In genomic region chr12:57823908-57824640, GRCh38 we compare ENCODE assay signal across 14 cellular contexts.
"Had no signal": no experiment of that assay in that cellular context is flagged by ENCODE, and none has a peak within 500 bp of the region (broad histone marks: within the 10 kb centered on the region; RNA-seq: fewer than 3 reads in every experiment).

No MANE protein-coding gene starts in this region.

- H3K4me3 Mint-ChIP-seq: activated T-cell treated with anti-CD3 and anti-CD28 coated beads, Interleukin-2, amount 50 U/mL, for 4 hours; stimulated activated naive B cell treated with anti-CD40 and anti-IgM and Interleukin-4, amounts not matched to agents 10 μg/mL and 1 μg/mL and 100 μg/mL, for 72 hours; type B pancreatic cell had no signal

- H3K27me3 Mint-ChIP-seq: stimulated activated naive B cell treated with anti-CD40 and anti-IgM and Interleukin-4, amounts not matched to agents 10 μg/mL and 1 μg/mL and 100 μg/mL, for 72 hours; type B pancreatic cell had no signal

- H3K9me3 Mint-ChIP-seq: activated T-cell treated with anti-CD3 and anti-CD28 coated beads, Interleukin-2, amount 50 U/mL, for 4 hours; stimulated activated naive B cell treated with anti-CD40 and anti-IgM and Interleukin-4, amounts not matched to agents 10 μg/mL and 1 μg/mL and 100 μg/mL, for 72 hours; type B pancreatic cell had no signal

- DNase-seq: activated CD4-positive, alpha-beta T cell treated with anti-CD3 and anti-CD28 coated beads, Interleukin-2, amount 50 U/mL, for 48 hours; activated CD4-positive, CD25-positive, alpha-beta regulatory T cell treated with anti-CD3 and anti-CD28 coated beads, Interleukin-2, amount 50 U/mL, for 72 hours; activated gamma-delta T cell; activated T-cell treated with anti-CD3 and anti-CD28 coated beads, Interleukin-2, amount 50 U/mL, for 4 hours; hypothalamus; kidney glomerular epithelial cell; midbrain; retina; SHP77; stimulated activated CD4-positive, alpha-beta T cell treated with anti-CD3 and anti-CD28 coated beads, Interleukin-2, amount 100 ng/mL, for 48 hours; stimulated activated naive B cell treated with anti-CD40 and anti-IgM and Interleukin-4, amounts not matched to agents 10 μg/mL and 1 μg/mL and 100 μg/mL, for 72 hours; T-helper 1 cell had no signal

- H3K27ac Mint-ChIP-seq: type B pancreatic cell had no signal

- ATAC-seq: activated T-cell treated with anti-CD3 and anti-CD28 coated beads, Interleukin-2, amount 50 U/mL, for 4 hours; SK-N-SH treated with all-trans-retinoic acid at 6 μM for 48 hours; stimulated activated naive B cell treated with anti-CD40 and anti-IgM and Interleukin-4, amounts not matched to agents 10 μg/mL and 1 μg/mL and 100 μg/mL, for 72 hours had no signal
